Comparison of ENCODE assay signal across 20 cellular contexts in genomic region chr5:61089351-61089750, GRCh38.
"Had no signal": no experiment of that assay in that cellular context is flagged by ENCODE, and none has a peak within 500 bp of the region (broad histone marks: within the 10 kb centered on the region; RNA-seq: fewer than 3 reads in every experiment).

No MANE protein-coding gene starts in this region.

- H3K4me3 Mint-ChIP-seq: activated naive CD8-positive, alpha-beta T cell treated with anti-CD3 and anti-CD28 coated beads, Interleukin-2, amount 10 ng/mL, durations not matched to agents 7 days and 5 days; dendritic cell treated with granulocyte-macrophage colony-stimulating factor and Interleukin-4, amounts not matched to agents 40 ng/mL and 50 ng/mL, for 4 days; effector memory CD8-positive, alpha-beta T cell; natural killer cell treated with Interleukin-12 subunit alpha and Interleukin-12 subunit beta and Interleukin-15 and Interleukin-18, amount 100 ng/mL, for 72 hours had no signal

- H3K4me3 ChIP-seq: hepatocyte, skin epidermis, tibial nerve had no signal

- DNase-seq: activated CD4-positive, CD25-positive, alpha-beta regulatory T cell treated with anti-CD3 and anti-CD28 coated beads, Interleukin-2, amount 50 U/mL, for 72 hours; activated naive CD4-positive, alpha-beta T cell; activated naive CD8-positive, alpha-beta T cell treated with anti-CD3 and anti-CD28 coated beads, Interleukin-2, amount 10 ng/mL, durations not matched to agents 7 days and 5 days; activated T-cell treated with anti-CD3 and anti-CD28 coated beads for 4 hours; anterior cingulate cortex; brain microvascular endothelial cell; effector memory CD8-positive, alpha-beta T cell; occipital lobe; stimulated activated CD4-positive, alpha-beta T cell treated with anti-CD3 and anti-CD28 coated beads, Interleukin-15, amount 100 ng/mL, for 24 hours; stimulated activated CD4-positive, alpha-beta T cell treated with anti-CD3 and anti-CD28 coated beads, Interleukin-4, amount 100 ng/mL, for 1 hour; stimulated activated naive CD4-positive, alpha-beta T cell treated with Interleukin-2 at 50 U/mL for 16 hours; substantia nigra; T-helper 9 cell had no signal

- ATAC-seq: effector memory CD8-positive, alpha-beta T cell; left lobe of liver; natural killer cell treated with Interleukin-12 subunit alpha and Interleukin-12 subunit beta and Interleukin-15 and Interleukin-18, amount 100 ng/mL, for 72 hours had no signal

- H3K4me1 Mint-ChIP-seq: activated naive CD8-positive, alpha-beta T cell treated with anti-CD3 and anti-CD28 coated beads, Interleukin-2, amount 10 ng/mL, durations not matched to agents 7 days and 5 days had no signal

- H3K27me3 ChIP-seq: brain microvascular endothelial cell, hepatocyte, tibial nerve had no signal

- H3K4me2 ChIP-seq: hepatocyte had no signal

- FAIRE-seq: keratinocyte had no signal

- H3K79me2 ChIP-seq: hepatocyte had no signal

- H3K27ac ChIP-seq: brain microvascular endothelial cell, hepatocyte, skin epidermis, tibial nerve had no signal

- H3K36me3 ChIP-seq: brain microvascular endothelial cell had no signal

- H3K27me3 Mint-ChIP-seq: activated naive CD8-positive, alpha-beta T cell treated with anti-CD3 and anti-CD28 coated beads, Interleukin-2, amount 10 ng/mL, durations not matched to agents 7 days and 5 days; dendritic cell treated with granulocyte-macrophage colony-stimulating factor and Interleukin-4, amounts not matched to agents 40 ng/mL and 50 ng/mL, for 4 days; effector memory CD8-positive, alpha-beta T cell; natural killer cell treated with Interleukin-12 subunit alpha and Interleukin-12 subunit beta and Interleukin-15 and Interleukin-18, amount 100 ng/mL, for 72 hours had no signal

- H3K27ac Mint-ChIP-seq: activated naive CD8-positive, alpha-beta T cell treated with anti-CD3 and anti-CD28 coated beads, Interleukin-2, amount 10 ng/mL, durations not matched to agents 7 days and 5 days; dendritic cell treated with granulocyte-macrophage colony-stimulating factor and Interleukin-4, amounts not matched to agents 40 ng/mL and 50 ng/mL, for 4 days; effector memory CD8-positive, alpha-beta T cell; natural killer cell treated with Interleukin-12 subunit alpha and Interleukin-12 subunit beta and Interleukin-15 and Interleukin-18, amount 100 ng/mL, for 72 hours had no signal

- H2AFZ ChIP-seq: hepatocyte had no signal

- H3K4me1 ChIP-seq: tibial nerve had no signal
